In genomic region chr7:140696679-140697446, GRCh38 we compare ENCODE assay signal across 1 cellular context.
TF ChIP-seq lines count a peak whose summit lies in the region.

NDUFB2 (plus strand) TSS chr7:140696708; CDS start chr7:140696745, 37 bp downstream.

TF ChIP-seq in K562, 482 proteins besides CTCF, POLR2A, EP300 and RAD21 (continued from another document and continues in another):
- TF ChIP-seq CHD7 (IDR thresholded peaks at IDR 0.05; ENCODE audit: low read depth, low read length) = peak; percentile 17
- no peak for TF ChIP-seq ZNF134 (CRISPR knock-in tag; conservative IDR thresholded peaks at IDR 0.05)
- no peak for TF ChIP-seq XRCC3 (IDR thresholded peaks at IDR 0.05)
- TF ChIP-seq SMAD2 (IDR thresholded peaks at IDR 0.05; ENCODE audit: low read depth, low read length) = no peak
- peak; percentile 99 for TF ChIP-seq NCOA6 (IDR thresholded peaks at IDR 0.05)
- peak; percentile 15; the same call in 1 of the 2 replicates for TF ChIP-seq HEY1 (CRISPR knock-in tag; IDR thresholded peaks at IDR 0.05; ENCODE audit: borderline replicate concordance)
- no peak for TF ChIP-seq PCBP2 (IDR thresholded peaks at IDR 0.05; ENCODE audit: low read depth, low read length, poor library complexity, severe bottlenecking)
- TF ChIP-seq TBP (optimal IDR thresholded peaks at IDR 0.05; ENCODE audit: low read depth, low read length) = peak; percentile 38
- peak; percentile 57; the same call in 1 of the 2 replicates for TF ChIP-seq GATAD2A (IDR thresholded peaks at IDR 0.05)
- TF ChIP-seq HSF4 (CRISPR knock-in tag; IDR thresholded peaks at IDR 0.05; ENCODE audit: borderline replicate concordance) = no peak
- no peak for TF ChIP-seq TSC22D4 (tag; IDR thresholded peaks at IDR 0.05)
- peak; percentile 10; the same call in 1 of the 2 replicates for TF ChIP-seq GATAD2B (IDR thresholded peaks at IDR 0.05; ENCODE audit: borderline replicate concordance)
- TF ChIP-seq BMI1 (IDR thresholded peaks at IDR 0.05; ENCODE audit: low read length) = no peak
- TF ChIP-seq GTF2B (IDR thresholded peaks at IDR 0.05; ENCODE audit: extremely low read depth, insufficient read length) = no peak
- TF ChIP-seq TAF1 (IDR thresholded peaks at IDR 0.05; ENCODE audit: control insufficient read depth, extremely low read depth, insufficient read depth, low read length, severe bottlenecking) = peak; percentile 58
- TF ChIP-seq SUPT5H (IDR thresholded peaks at IDR 0.05) = peak; percentile 99
- TF ChIP-seq ARID1B (IDR thresholded peaks at IDR 0.05) = no peak; the same call in 1 of the 2 replicates
- no peak for TF ChIP-seq ZNF75A (CRISPR knock-in tag; IDR thresholded peaks at IDR 0.05)
- no peak for TF ChIP-seq ZHX1 (conservative IDR thresholded peaks at IDR 0.05; ENCODE audit: low read length)
- TF ChIP-seq E2F8 (IDR thresholded peaks at IDR 0.05; ENCODE audit: low read depth, partially characterized antibody) = peak; percentile 60
- no peak for TF ChIP-seq CHCHD3 (CRISPR knock-in tag; IDR thresholded peaks at IDR 0.05)
- peak; percentile 76; the same call in 1 of the 2 replicates for TF ChIP-seq ZSCAN29 (IDR thresholded peaks at IDR 0.05)
- peak; percentile 66 for TF ChIP-seq ZBTB40 (IDR thresholded peaks at IDR 0.05)
- 0 out of 2 replicates have a peak, but pooled peaks have one; percentile 40 for TF ChIP-seq ZBTB40 (CRISPR knock-in tag; IDR thresholded peaks at IDR 0.05)
- TF ChIP-seq NR0B1 (IDR thresholded peaks at IDR 0.05; ENCODE audit: partially characterized antibody) = no peak
